12 cellular contexts compared by ENCODE assay signal in genomic region chr22:37471721-37472417, GRCh38. TPM values are rescaled to one million over a fixed set of nuclear protein-coding genes. Genes with fewer than 3 reads are reported as not detected.
"Had no signal": no experiment of that assay in that cellular context is flagged by ENCODE, and none has a peak within 500 bp of the region (broad histone marks: within the 10 kb centered on the region; RNA-seq: fewer than 3 reads in every experiment).

No MANE protein-coding gene starts in this region.

- H3K9ac ChIP-seq: parathyroid adenoma had no signal

- H3K79me2 ChIP-seq: parathyroid adenoma had no signal

- H3K4me3 ChIP-seq: ascending aorta, mucosa of descending colon, thyroid gland, vagina had no signal

- H2AFZ ChIP-seq: parathyroid adenoma had no signal

- H3K27ac ChIP-seq: ascending aorta, foreskin keratinocyte, parathyroid adenoma, thyroid gland, vagina had no signal

- H3K27me3 ChIP-seq: ascending aorta, foreskin keratinocyte, thyroid gland, vagina had no signal

- H3K36me3 ChIP-seq: ascending aorta, thyroid gland, vagina had no signal

- ATAC-seq: effector memory CD8-positive, alpha-beta T cell; left ventricle myocardium superior had no signal

- H3K9me3 ChIP-seq: ascending aorta, mucosa of descending colon, thyroid gland, vagina had no signal

- DNase-seq: activated B cell treated with CpG ODN at 0.5 μM for 24 hours, activated gamma-delta T cell, foreskin keratinocyte, hypothalamus, left ventricle myocardium superior, thyroid gland had no signal

- H3K4me1 ChIP-seq: ascending aorta, foreskin keratinocyte, parathyroid adenoma, thyroid gland, vagina had no signal

RNA-seq across cellular contexts. Expression of gene ELFN2, which starts 44.6 kb away (rescaled TPM):
- total RNA-seq: activated B cell treated with CpG ODN at 0.5 μM for 24 hours, ascending aorta, vagina had no signal

RNA-seq across cellular contexts. Expression of gene CARD10, which starts 47.3 kb away (rescaled TPM):
- total RNA-seq: activated B cell treated with CpG ODN at 0.5 μM for 24 hours; activated CD4-positive, alpha-beta T cell treated with anti-CD3 and anti-CD28 coated beads, Interleukin-2, amount 10 ng/mL, durations not matched to agents 24 days and 14 days had no signal
